In the genomic region with DNA sequence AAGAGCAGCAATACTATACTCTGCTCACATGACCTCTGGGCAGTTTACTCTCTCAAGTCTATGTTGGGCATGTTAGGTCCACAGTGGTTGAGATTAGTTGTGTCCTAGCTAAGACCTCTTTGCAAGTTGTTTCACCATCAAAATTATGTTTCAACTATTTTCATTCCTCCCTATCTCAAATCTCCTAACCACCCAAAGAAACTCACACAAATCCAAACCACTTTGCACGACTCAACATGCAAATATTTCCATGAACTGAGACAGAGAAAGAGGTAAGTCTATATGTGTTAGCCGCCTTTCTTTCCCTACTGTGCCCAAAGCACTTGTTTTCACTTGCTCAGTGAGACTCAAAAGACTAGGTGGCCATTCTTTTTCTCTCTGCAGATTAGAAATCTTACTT, we compare ENCODE assay signal across 14 cellular contexts.
A peak's percentile ranks its signal among the peaks of the same experiment; 100 is the strongest.
DNase-seq lines count a peak whose midpoint lies in the region; ATAC-seq lines count a peak whose summit lies in the region.
"Had no signal": no experiment of that assay in that cellular context is flagged by ENCODE, and none has a peak within 500 bp of the region (broad histone marks: within the 10 kb centered on the region; RNA-seq: fewer than 3 reads in every experiment).

No MANE protein-coding gene starts in this region.

- H3K27ac Mint-ChIP-seq in stimulated activated naive B cell treated with anti-CD40 and anti-IgM and Interleukin-4, amounts not matched to agents 10 μg/mL and 1 μg/mL and 100 μg/mL, for 72 hours = no peak overlapping the region
- H3K27ac Mint-ChIP-seq: CD4-positive, CD25-positive, alpha-beta regulatory T cell; HFFc6 had no signal

- no peak overlapping the region for H3K4me3 Mint-ChIP-seq in stimulated activated naive B cell treated with anti-CD40 and anti-IgM and Interleukin-4, amounts not matched to agents 10 μg/mL and 1 μg/mL and 100 μg/mL, for 72 hours
- H3K4me3 Mint-ChIP-seq: CD4-positive, CD25-positive, alpha-beta regulatory T cell; HFFc6 had no signal

- no peak for ATAC-seq in stimulated activated naive B cell treated with anti-CD40 and anti-IgM and Interleukin-4, amounts not matched to agents 10 μg/mL and 1 μg/mL and 100 μg/mL, for 72 hours (replicated peaks)

- peaks cover 6 to 12% of the 10 kb centered on the region in 2 donors for H3K27me3 Mint-ChIP-seq in stimulated activated naive B cell treated with anti-CD40 and anti-IgM and Interleukin-4, amounts not matched to agents 10 μg/mL and 1 μg/mL and 100 μg/mL, for 72 hours

- no peaks in the 10 kb centered on the region for H3K4me1 Mint-ChIP-seq in stimulated activated naive B cell treated with anti-CD40 and anti-IgM and Interleukin-4, amounts not matched to agents 10 μg/mL and 1 μg/mL and 100 μg/mL, for 72 hours
- H3K4me1 Mint-ChIP-seq: CD4-positive, CD25-positive, alpha-beta regulatory T cell had no signal

- DNase-seq in EH (ENCODE audit: low read depth) (peak; percentile 26), M059J (ENCODE audit: low read depth) (peak; percentile 43), fibroblast of peridontal ligament (ENCODE audit: extremely low read depth) (peak; percentile 33), kidney tubule cell (ENCODE audit: low spot score) (peak; percentile 19), NCI-H187 treated with DMSO at 0.1 percent for 48 hours (lab: John Stamatoyannopoulos, UW) (no peak), NCI-H345 (lab: John Stamatoyannopoulos, UW) (no peak)
- no peak for DNase-seq in stimulated activated naive B cell treated with anti-CD40 and anti-IgM and Interleukin-4, amounts not matched to agents 10 μg/mL and 1 μg/mL and 100 μg/mL, for 72 hours
- DNase-seq: 8988T; AML-193; CD4-positive, CD25-positive, alpha-beta regulatory T cell; DMS79; GF-D8; HCEC 1CT; HFFc6 had no signal

- H3K9me3 Mint-ChIP-seq in stimulated activated naive B cell treated with anti-CD40 and anti-IgM and Interleukin-4, amounts not matched to agents 10 μg/mL and 1 μg/mL and 100 μg/mL, for 72 hours = peaks cover 1 to 8% of the 10 kb centered on the region in 2 donors
- H3K9me3 Mint-ChIP-seq: HFFc6 had no signal

- no peaks in the 10 kb centered on the region for H3K36me3 Mint-ChIP-seq in stimulated activated naive B cell treated with anti-CD40 and anti-IgM and Interleukin-4, amounts not matched to agents 10 μg/mL and 1 μg/mL and 100 μg/mL, for 72 hours
- H3K36me3 Mint-ChIP-seq: CD4-positive, CD25-positive, alpha-beta regulatory T cell had no signal

Comparison
In these comparisons a context has a peak if more than half of its experiments do, and no peak if none do; other contexts are left out.
1. DNase-seq: peak in EH (single experiment), M059J (single experiment), fibroblast of peridontal ligament (single experiment) and kidney tubule cell (single experiment); none in NCI-H187 treated with DMSO at 0.1 percent for 48 hours (single experiment), stimulated activated naive B cell treated with anti-CD40 and anti-IgM and Interleukin-4, amounts not matched to agents 10 μg/mL and 1 μg/mL and 100 μg/mL, for 72 hours (single experiment) and NCI-H345 (single experiment).